In genomic region chr5:34486160-34486765, GRCh38 we compare ENCODE assay signal across 8 cellular contexts.
DNase-seq lines count a peak whose midpoint lies in the region; ATAC-seq and TF ChIP-seq lines count a peak whose summit lies in the region.

No MANE protein-coding gene starts in this region.

- TF ChIP-seq CTCF in chondrocyte (IDR thresholded peaks at IDR 0.05), result peak; percentile 95

- ATAC-seq in HG02885 (IDR thresholded peaks at IDR 0.05; ENCODE audit: poor library complexity, unreplicated experiment) (peak; percentile 63), HG02938 (IDR thresholded peaks at IDR 0.05; ENCODE audit: unreplicated experiment) (no peak)

- H3K27me3 Mint-ChIP-seq in chondrocyte (ENCODE audit: low read depth), result no peaks in the 10 kb centered on the region

- H3K36me3 Mint-ChIP-seq in chondrocyte (ENCODE audit: low read depth), result peaks cover 4% of the 10 kb centered on the region

- H3K27ac Mint-ChIP-seq in chondrocyte (ENCODE audit: unreplicated experiment), result peak overlapping the region; percentile 88

- peaks cover 59% of the 10 kb centered on the region for H3K4me1 Mint-ChIP-seq in chondrocyte (ENCODE audit: low read depth)

- H3K4me3 Mint-ChIP-seq in chondrocyte (ENCODE audit: unreplicated experiment), result no peak overlapping the region

- peak; percentile 75 for DNase-seq in DMS53 treated with DMSO at 0.1 percent for 48 hours (lab: John Stamatoyannopoulos, UW; ENCODE audit: unreplicated experiment)
- peak; percentile 85 for DNase-seq in NCI-H345 (lab: John Stamatoyannopoulos, UW)
- DNase-seq in activated CD4-positive, CD25-positive, alpha-beta regulatory T cell treated with anti-CD3 and anti-CD28 coated beads, Interleukin-2, amount 50 U/mL, for 72 hours, result peak; percentile 68
- no peak for DNase-seq in chondrocyte (ENCODE audit: low spot score)
- peak; percentile 94 for DNase-seq in left kidney (ENCODE audit: low read depth, low spot score)
- DNase-seq in stimulated activated CD4-positive, alpha-beta T cell treated with anti-CD3 and anti-CD28 coated beads, Interleukin-4, amount 100 ng/mL, for 1 hour, result peak; percentile 70

- H3K9me3 Mint-ChIP-seq in chondrocyte (ENCODE audit: low read depth), result peaks cover 11% of the 10 kb centered on the region
